In genomic region chr14:104284636-104285482, GRCh38 we compare ENCODE assay signal across 2 cellular contexts.
TF ChIP-seq lines count a peak whose summit lies in the region.

No MANE protein-coding gene starts in this region.

TF ChIP-seq in HepG2, 621 proteins besides CTCF, POLR2A, EP300 and RAD21:
- TF ChIP-seq ZNF589 (CRISPR knock-in tag; conservative IDR thresholded peaks at IDR 0.05) (no peak), SNAPC2 (CRISPR knock-in tag; IDR thresholded peaks at IDR 0.05) (no peak), GATAD1 (CRISPR knock-in tag; IDR thresholded peaks at IDR 0.05) (no peak), DBP (CRISPR knock-in tag; IDR thresholded peaks at IDR 0.05; ENCODE audit: not compliant biosample characterization) (no peak)

TF ChIP-seq in GM23338, 12 proteins besides CTCF, POLR2A, EP300 and RAD21:
- TF ChIP-seq JUNB (IDR thresholded peaks at IDR 0.05; ENCODE audit: unreplicated experiment), result no peak
- TF ChIP-seq ZNF462 (CRISPR knock-in tag; IDR thresholded peaks at IDR 0.05), result no peak
- TF ChIP-seq ZNF331 (CRISPR knock-in tag; IDR thresholded peaks at IDR 0.05; ENCODE audit: low read depth), result no peak
- TF ChIP-seq EZH2phosphoT487 (IDR thresholded peaks at IDR 0.05; ENCODE audit: unreplicated experiment), result no peak
- TF ChIP-seq CREB1 (CRISPR knock-in tag; IDR thresholded peaks at IDR 0.05; ENCODE audit: low read depth), result no peak
- no peak for TF ChIP-seq ZNF114 (CRISPR knock-in tag; IDR thresholded peaks at IDR 0.05)
- TF ChIP-seq REST (IDR thresholded peaks at IDR 0.05; ENCODE audit: unreplicated experiment), result no peak
- no peak for TF ChIP-seq NANOG (IDR thresholded peaks at IDR 0.05; ENCODE audit: borderline replicate concordance)
- TF ChIP-seq STAT1 (IDR thresholded peaks at IDR 0.05; ENCODE audit: unreplicated experiment), result no peak
- no peak for TF ChIP-seq EZH2 (IDR thresholded peaks at IDR 0.05; ENCODE audit: low read depth, unreplicated experiment)
- no peak for TF ChIP-seq ETS1 (IDR thresholded peaks at IDR 0.05)
- TF ChIP-seq POLR2AphosphoS5 (IDR thresholded peaks at IDR 0.05; ENCODE audit: low read depth), result no peak
